ENCODE assay signal across 24 cellular contexts in the genomic region with DNA sequence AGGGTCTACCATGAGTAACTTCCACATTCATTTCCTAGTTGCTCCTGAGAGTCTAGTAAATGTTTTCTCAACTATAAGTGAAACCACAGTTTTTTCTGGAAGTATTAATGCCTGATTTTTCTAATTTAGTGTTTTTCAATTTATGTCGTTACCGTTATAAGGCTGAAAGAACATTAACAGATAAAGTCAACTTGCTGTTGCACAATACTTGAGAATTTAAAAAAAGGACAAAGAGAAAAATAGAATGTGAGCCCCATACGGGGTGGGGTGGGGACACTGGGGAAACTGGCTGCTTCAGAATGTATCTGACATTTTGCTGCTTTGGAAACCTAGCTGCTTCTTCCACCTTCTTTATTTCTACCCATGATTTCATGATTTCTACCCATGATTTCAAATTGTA. TPM values are rescaled to one million over a fixed set of nuclear protein-coding genes. Genes with fewer than 3 reads are reported as not detected.
DNase-seq lines count a peak whose midpoint lies in the region; ATAC-seq, FAIRE-seq and TF ChIP-seq lines count a peak whose summit lies in the region.
"Had no signal": no experiment of that assay in that cellular context is flagged by ENCODE, and none has a peak within 500 bp of the region (broad histone marks: within the 10 kb centered on the region; RNA-seq: fewer than 3 reads in every experiment).

No MANE protein-coding gene starts in this region.

- BruUV-seq in HepG2 (replicated peaks; lab: Mats Ljungman, UMichigan), result no TSS peak

- H3K36me3 Mint-ChIP-seq in activated CD4-positive, alpha-beta T cell treated with anti-CD3 and anti-CD28 coated beads for 36 hours (ENCODE audit: low read depth), result peaks cover 60% of the 10 kb centered on the region
- H3K36me3 Mint-ChIP-seq in activated CD4-positive, alpha-beta T cell treated with anti-CD3 and anti-CD28 coated beads, Interleukin-2, amount 10 ng/mL, durations not matched to agents 7 days and 5 days (ENCODE audit: low read depth), result peaks cover 68% of the 10 kb centered on the region
- peaks cover 47% of the 10 kb centered on the region for H3K36me3 Mint-ChIP-seq in stimulated activated memory B cell treated with anti-CD40 and anti-IgM and Interleukin-4, amounts not matched to agents 10 μg/mL and 1 μg/mL and 100 μg/mL, for 72 hours

- H3K27me3 ChIP-seq in cardiac muscle cell (no peaks in the 10 kb centered on the region), right atrium auricular region (no peaks in the 10 kb centered on the region), HepG2 (ENCODE audit: control insufficient read depth in 1 of 2, insufficient read depth in 2 of 2, low read length in 2 of 2) (no peaks in the 10 kb centered on the region), uterus (no peaks in the 10 kb centered on the region)

- H3K27me3 Mint-ChIP-seq in activated CD4-positive, alpha-beta T cell treated with anti-CD3 and anti-CD28 coated beads for 36 hours, result no peaks in the 10 kb centered on the region
- H3K27me3 Mint-ChIP-seq in activated CD4-positive, alpha-beta T cell treated with anti-CD3 and anti-CD28 coated beads, Interleukin-2, amount 10 ng/mL, durations not matched to agents 7 days and 5 days, result no peaks in the 10 kb centered on the region
- H3K27me3 Mint-ChIP-seq in stimulated activated memory B cell treated with anti-CD40 and anti-IgM and Interleukin-4, amounts not matched to agents 10 μg/mL and 1 μg/mL and 100 μg/mL, for 72 hours, result no peaks in the 10 kb centered on the region

- H3K4me3 ChIP-seq in cardiac muscle cell (no peak overlapping the region), right atrium auricular region (no peak overlapping the region), HepG2 (replicated peaks in 1 of 3; ENCODE audit: insufficient read depth in 1 of 3, low read depth in 2 of 3, low read length in 3 of 3) (no peak overlapping the region), uterus (no peak overlapping the region)
- H3K4me3 ChIP-seq: GM12878, GM23248 had no signal

- CTCF ChIA-PET in activated CD4-positive, alpha-beta T cell treated with anti-CD3 and anti-CD28 coated beads for 36 hours (lab: Charles Lee), result no interaction called here
- CTCF ChIA-PET in activated CD4-positive, alpha-beta T cell treated with anti-CD3 and anti-CD28 coated beads, Interleukin-2, amount 10 ng/mL, durations not matched to agents 7 days and 5 days (lab: Charles Lee), result interaction anchor here (0.6 kb wide), 1 partner anchor 8 kb away, joined by 3 read pairs; no protein-coding TSS in a partner anchor
- CTCF ChIA-PET in HepG2 (lab: Yijun Ruan, JAX; ENCODE audit: low intra/inter-chr PET ratio, low total read pairs), result no interaction called here

- H3K9me3 ChIP-seq in cardiac muscle cell (ENCODE audit: low read depth) (no peaks in the 10 kb centered on the region), right atrium auricular region (no peaks in the 10 kb centered on the region), HepG2 (ENCODE audit: low read length) (no peaks in the 10 kb centered on the region), uterus (no peaks in the 10 kb centered on the region)

- no peaks in the 10 kb centered on the region for H3K9me3 Mint-ChIP-seq in activated CD4-positive, alpha-beta T cell treated with anti-CD3 and anti-CD28 coated beads for 36 hours (ENCODE audit: low read depth)
- H3K9me3 Mint-ChIP-seq in activated CD4-positive, alpha-beta T cell treated with anti-CD3 and anti-CD28 coated beads, Interleukin-2, amount 10 ng/mL, durations not matched to agents 7 days and 5 days, result no peaks in the 10 kb centered on the region
- no peaks in the 10 kb centered on the region for H3K9me3 Mint-ChIP-seq in stimulated activated memory B cell treated with anti-CD40 and anti-IgM and Interleukin-4, amounts not matched to agents 10 μg/mL and 1 μg/mL and 100 μg/mL, for 72 hours
- H3K9me3 Mint-ChIP-seq: CD14-positive monocyte had no signal

- H3K36me3 ChIP-seq in cardiac muscle cell, result peaks cover 33% of the 10 kb centered on the region
- H3K36me3 ChIP-seq in right atrium auricular region, result peaks cover 71% of the 10 kb centered on the region
- peaks cover 28 to 85% of the 10 kb centered on the region in 2 experiments for H3K36me3 ChIP-seq in HepG2 (replicated peaks in 1 of 2; ENCODE audit: control insufficient read depth in 1 of 2, insufficient read depth in 2 of 2, low read length in 2 of 2)
- H3K36me3 ChIP-seq in uterus, result no peaks in the 10 kb centered on the region

- no peak for DNase-seq in activated CD4-positive, alpha-beta T cell treated with anti-CD3 and anti-CD28 coated beads for 36 hours
- DNase-seq in activated CD4-positive, alpha-beta T cell treated with anti-CD3 and anti-CD28 coated beads, Interleukin-2, amount 10 ng/mL, durations not matched to agents 7 days and 5 days, result no peak
- DNase-seq in cardiac muscle cell (ENCODE audit: low read depth in 1 of 2, low spot score in 1 of 2) (no peak), right atrium auricular region (ENCODE audit: low spot score) (no peak), HepG2 (ENCODE audit: low spot score) (no peak), uterus (no peak)
- DNase-seq in stimulated activated CD4-positive, alpha-beta T cell treated with anti-CD3 and anti-CD28 coated beads, Interleukin-1b, Interleukin-23, amount 100 ng/mL, for 48 hours, result no peak
- DNase-seq: 8988T, DMS53, EL, GM23248, HCEC 1CT, KBM-7, NCI-H1105 treated with DMSO at 0.1 percent for 48 hours, NCI-H1694, NCI-H510A, NCI-H748 treated with DMSO at 0.1 percent for 48 hours, OCI-M1, SIG-M5 had no signal

- peak overlapping the region; percentile 24 for H3K27ac ChIP-seq in cardiac muscle cell
- H3K27ac ChIP-seq in right atrium auricular region, result no peak overlapping the region
- H3K27ac ChIP-seq in HepG2 (ENCODE audit: extremely low read length, insufficient read depth, low read length), result no peak overlapping the region
- H3K27ac ChIP-seq in uterus, result no peak overlapping the region
- H3K27ac ChIP-seq: GM23248, RWPE1 had no signal

- peaks cover 10% of the 10 kb centered on the region for H3K4me1 Mint-ChIP-seq in activated CD4-positive, alpha-beta T cell treated with anti-CD3 and anti-CD28 coated beads for 36 hours
- H3K4me1 Mint-ChIP-seq in activated CD4-positive, alpha-beta T cell treated with anti-CD3 and anti-CD28 coated beads, Interleukin-2, amount 10 ng/mL, durations not matched to agents 7 days and 5 days, result peaks cover 7% of the 10 kb centered on the region
- H3K4me1 Mint-ChIP-seq in stimulated activated memory B cell treated with anti-CD40 and anti-IgM and Interleukin-4, amounts not matched to agents 10 μg/mL and 1 μg/mL and 100 μg/mL, for 72 hours, result no peaks in the 10 kb centered on the region

- intact Hi-C loops in activated CD4-positive, alpha-beta T cell treated with anti-CD3 and anti-CD28 coated beads for 36 hours (cut with DNase I, micrococcal nuclease), result loop anchor here in 1 of 2 experiments (10.0 kb wide), 1 partner anchor 106 kb away; a partner anchor contains a TSS
- intact Hi-C loops in HepG2 (cut with micrococcal nuclease; ENCODE audit: unreplicated experiment) (no loop called here), uterus (cut with DNase I; ENCODE audit: low total_unique reads) (no loop called here)

- H4K20me1 ChIP-seq in HepG2 (ENCODE audit: insufficient read depth, low read length), result no peaks in the 10 kb centered on the region

- in situ Hi-C loops in HepG2 (cut with HindIII; ENCODE audit: extremely low pct_ligation_motif_present, low pct_unique_long_range_greater_than_20kb), result no loop called here

- POLR2A ChIA-PET in activated CD4-positive, alpha-beta T cell treated with anti-CD3 and anti-CD28 coated beads for 36 hours (lab: Charles Lee), result no interaction called here
- POLR2A ChIA-PET in activated CD4-positive, alpha-beta T cell treated with anti-CD3 and anti-CD28 coated beads, Interleukin-2, amount 10 ng/mL, durations not matched to agents 7 days and 5 days (lab: Charles Lee), result no interaction called here
- POLR2A ChIA-PET in HepG2 (lab: Yijun Ruan, JAX), result no interaction called here

- no peak for TF ChIP-seq RAD21 in HepG2 (CRISPR knock-in tag; IDR thresholded peaks at IDR 0.05)

- no peak for TF ChIP-seq POLR2A in HepG2 (IDR thresholded peaks at IDR 0.05; ENCODE audit: insufficient read depth in 1 of 2, low read depth in 2 of 2, low read length in 2 of 2)
- TF ChIP-seq POLR2A in uterus (IDR thresholded peaks at IDR 0.05), result no peak

- peaks cover 6% of the 10 kb centered on the region for H3K79me2 ChIP-seq in HepG2 (ENCODE audit: insufficient read depth, low read length)

- H3K4me1 ChIP-seq in cardiac muscle cell (ENCODE audit: low read depth), result no peaks in the 10 kb centered on the region
- peaks cover 0 to 5% of the 10 kb centered on the region in 2 donors for H3K4me1 ChIP-seq in right atrium auricular region
- H3K4me1 ChIP-seq in HepG2 (ENCODE audit: insufficient read depth, low read length), result no peaks in the 10 kb centered on the region
- H3K4me1 ChIP-seq in uterus, result no peaks in the 10 kb centered on the region

- 93% methylated on average over 3 of the region's 3 CpGs for WGBS in HepG2 (ENCODE audit: low lambda C conversion rate)

- H3K27ac Mint-ChIP-seq in activated CD4-positive, alpha-beta T cell treated with anti-CD3 and anti-CD28 coated beads for 36 hours, result peak overlapping the region; percentile 2
- no peak overlapping the region for H3K27ac Mint-ChIP-seq in activated CD4-positive, alpha-beta T cell treated with anti-CD3 and anti-CD28 coated beads, Interleukin-2, amount 10 ng/mL, durations not matched to agents 7 days and 5 days
- H3K27ac Mint-ChIP-seq in stimulated activated memory B cell treated with anti-CD40 and anti-IgM and Interleukin-4, amounts not matched to agents 10 μg/mL and 1 μg/mL and 100 μg/mL, for 72 hours, result peak overlapping the region; percentile 40

- no peak for FAIRE-seq in HepG2 (lab: Jason Lieb, UNC)
- FAIRE-seq: GM12878, HTR-8/SVneo had no signal

- no peak overlapping the region for H3K4me3 Mint-ChIP-seq in activated CD4-positive, alpha-beta T cell treated with anti-CD3 and anti-CD28 coated beads for 36 hours
- no peak overlapping the region for H3K4me3 Mint-ChIP-seq in activated CD4-positive, alpha-beta T cell treated with anti-CD3 and anti-CD28 coated beads, Interleukin-2, amount 10 ng/mL, durations not matched to agents 7 days and 5 days
- H3K4me3 Mint-ChIP-seq in stimulated activated memory B cell treated with anti-CD40 and anti-IgM and Interleukin-4, amounts not matched to agents 10 μg/mL and 1 μg/mL and 100 μg/mL, for 72 hours, result no peak overlapping the region
- H3K4me3 Mint-ChIP-seq: CD14-positive monocyte had no signal

- H2AFZ ChIP-seq in HepG2 (ENCODE audit: low read length), result no peak overlapping the region
- H2AFZ ChIP-seq: GM23248 had no signal

- no peak overlapping the region for H3K9ac ChIP-seq in HepG2 (ENCODE audit: insufficient read depth, low read depth, low read length)
- H3K9ac ChIP-seq: GM23248 had no signal

- ATAC-seq in activated CD4-positive, alpha-beta T cell treated with anti-CD3 and anti-CD28 coated beads for 36 hours, result no peak
- no peak for ATAC-seq in HepG2
- no peak for ATAC-seq in stimulated activated memory B cell treated with anti-CD40 and anti-IgM and Interleukin-4, amounts not matched to agents 10 μg/mL and 1 μg/mL and 100 μg/mL, for 72 hours
- ATAC-seq: GM12878 had no signal

- no peak for TF ChIP-seq CTCF in cardiac muscle cell (IDR thresholded peaks at IDR 0.05; ENCODE audit: low read depth, low read length)
- TF ChIP-seq CTCF in right atrium auricular region (IDR thresholded peaks at IDR 0.05), result no peak
- no peak for TF ChIP-seq CTCF in HepG2 (CRISPR knock-in tag; IDR thresholded peaks at IDR 0.05)
- no peak for TF ChIP-seq CTCF in uterus (IDR thresholded peaks at IDR 0.05)

- H3K4me2 ChIP-seq in HepG2 (ENCODE audit: low read depth, low read length), result no peak overlapping the region

- no peak for TF ChIP-seq EP300 in HepG2 (IDR thresholded peaks at IDR 0.05; ENCODE audit: low read depth in 2 of 2, low read length in 2 of 2)
- TF ChIP-seq EP300 in HepG2 (CRISPR knock-in tag; IDR thresholded peaks at IDR 0.05; ENCODE audit: borderline replicate concordance), result no peak

RNA-seq across cellular contexts. Expression of a gene that starts 26.2 kb away (rescaled TPM):
- total RNA-seq in activated CD4-positive, alpha-beta T cell treated with anti-CD3 and anti-CD28 coated beads for 36 hours, result 100 to 1,000 TPM in 1 of 2 experiments, 10 to 100 TPM in 1; 57.9 to 106 TPM
- 10 to 100 TPM; 65.1 to 80.7 TPM for total RNA-seq in activated CD4-positive, alpha-beta T cell treated with anti-CD3 and anti-CD28 coated beads, Interleukin-2, amount 10 ng/mL, durations not matched to agents 7 days and 5 days
- total RNA-seq in cardiac muscle cell (51.4 and 52.7 TPM in 2 replicates), right atrium auricular region (10 to 100 TPM; 37.0 to 40.4 TPM), HepG2 (2016; rRNA removed; fragmentation: Illumina TruSeq; extraction: Trizol) (100 and 114 TPM in 2 replicates), uterus (10 to 100 TPM; 19.7 to 31.2 (median 21.6) TPM)
- polyA plus RNA-seq in cardiac muscle cell (74.2 and 78.0 TPM in 2 replicates), HepG2 (2011; rRNA removed) (202 and 209 TPM in 2 replicates)
- 34.2 and 39.4 TPM in 2 replicates for total RNA-seq in HepG2 (2016; cell fraction: cytosol; rRNA removed; fragmentation: Illumina TruSeq; extraction: Trizol; ENCODE audit: low read depth)
- total RNA-seq in HepG2 (2016; cell fraction: insoluble cytoplasmic fraction; rRNA removed; fragmentation: Illumina TruSeq; extraction: Trizol), result 93.7 and 119 TPM in 2 replicates
- 65.8 and 70.3 TPM in 2 replicates for total RNA-seq in HepG2 (2016; cell fraction: membrane; rRNA removed; fragmentation: Illumina TruSeq; extraction: Trizol)
- 79.5 and 91.1 TPM in 2 replicates for total RNA-seq in HepG2 (2016; cell fraction: nucleus; rRNA removed; fragmentation: Illumina TruSeq; extraction: Trizol)
- 91.7 and 128 TPM in 2 replicates for polyA plus RNA-seq in HepG2 (2011; cell fraction: cytosol; rRNA removed)
- polyA plus RNA-seq in HepG2 (2011; cell fraction: nucleus; rRNA removed), result 359 and 415 TPM in 2 replicates
- polyA plus RNA-seq in HepG2 (2012), result 100 and 126 TPM in 2 replicates
- polyA plus RNA-seq in HepG2 (2016; cell fraction: cytosol; fragmentation: Illumina TruSeq; extraction: Trizol; ENCODE audit: low read depth), result 35.1 and 35.8 TPM in 2 replicates
- 160 and 184 TPM in 2 replicates for polyA plus RNA-seq in HepG2 (2016; cell fraction: insoluble cytoplasmic fraction; fragmentation: Illumina TruSeq; extraction: Trizol; ENCODE audit: low read depth)
- 62.2 and 66.8 TPM in 2 replicates for polyA plus RNA-seq in HepG2 (2016; cell fraction: membrane; fragmentation: Illumina TruSeq; extraction: Trizol; ENCODE audit: low read depth)
- 277 TPM in 2 replicates for polyA plus RNA-seq in HepG2 (2016; cell fraction: nucleus; fragmentation: Illumina TruSeq; extraction: Trizol; ENCODE audit: insufficient read depth, low read depth)
- polyA minus RNA-seq in HepG2 (2011; rRNA and poly(A)+ RNA removed; ENCODE audit: low replicate concordance), result 74.3 and 87.7 TPM in 2 replicates
- 102 and 132 TPM in 2 replicates for polyA minus RNA-seq in HepG2 (2011; cell fraction: cytosol; rRNA and poly(A)+ RNA removed)
- polyA minus RNA-seq in HepG2 (2011; cell fraction: nucleus; rRNA and poly(A)+ RNA removed), result 80.2 and 123 TPM in 2 replicates

RNA-seq across cellular contexts. Expression of a gene that starts 29.6 kb away (rescaled TPM):
- 10 to 100 TPM; 23.4 to 29.5 TPM for total RNA-seq in activated CD4-positive, alpha-beta T cell treated with anti-CD3 and anti-CD28 coated beads for 36 hours
- 10 to 100 TPM; 66.3 to 74.2 TPM for total RNA-seq in activated CD4-positive, alpha-beta T cell treated with anti-CD3 and anti-CD28 coated beads, Interleukin-2, amount 10 ng/mL, durations not matched to agents 7 days and 5 days
- 34.4 and 69.9 TPM in 2 replicates for total RNA-seq in cardiac muscle cell
- 44.4 and 82.9 TPM in 2 replicates for polyA plus RNA-seq in cardiac muscle cell
- total RNA-seq in right atrium auricular region, result 10 to 100 TPM; 21.0 to 30.8 TPM
- 45.7 and 109 TPM in 2 replicates for total RNA-seq in HepG2 (2016; rRNA removed; fragmentation: Illumina TruSeq; extraction: Trizol)
- total RNA-seq in HepG2 (2016; cell fraction: cytosol; rRNA removed; fragmentation: Illumina TruSeq; extraction: Trizol; ENCODE audit: low read depth), result 31.6 and 37.7 TPM in 2 replicates
- 40.9 and 111 TPM in 2 replicates for total RNA-seq in HepG2 (2016; cell fraction: insoluble cytoplasmic fraction; rRNA removed; fragmentation: Illumina TruSeq; extraction: Trizol)
- 40.3 and 50.9 TPM in 2 replicates for total RNA-seq in HepG2 (2016; cell fraction: membrane; rRNA removed; fragmentation: Illumina TruSeq; extraction: Trizol)
- total RNA-seq in HepG2 (2016; cell fraction: nucleus; rRNA removed; fragmentation: Illumina TruSeq; extraction: Trizol), result 138 and 175 TPM in 2 replicates
- 87.2 and 87.6 TPM in 2 replicates for polyA plus RNA-seq in HepG2 (2011; rRNA removed)
- 33.2 and 46.3 TPM in 2 replicates for polyA plus RNA-seq in HepG2 (2011; cell fraction: cytosol; rRNA removed)
- polyA plus RNA-seq in HepG2 (2011; cell fraction: nucleus; rRNA removed), result 67.6 and 82.1 TPM in 2 replicates
- polyA plus RNA-seq in HepG2 (2012), result 91.6 and 103 TPM in 2 replicates
- polyA plus RNA-seq in HepG2 (2016; cell fraction: cytosol; fragmentation: Illumina TruSeq; extraction: Trizol; ENCODE audit: low read depth), result 12.2 and 15.7 TPM in 2 replicates
- polyA plus RNA-seq in HepG2 (2016; cell fraction: insoluble cytoplasmic fraction; fragmentation: Illumina TruSeq; extraction: Trizol; ENCODE audit: low read depth), result 37.5 and 38.4 TPM in 2 replicates
- polyA plus RNA-seq in HepG2 (2016; cell fraction: membrane; fragmentation: Illumina TruSeq; extraction: Trizol; ENCODE audit: low read depth), result 22.7 and 27.3 TPM in 2 replicates
- 273 and 274 TPM in 2 replicates for polyA plus RNA-seq in HepG2 (2016; cell fraction: nucleus; fragmentation: Illumina TruSeq; extraction: Trizol; ENCODE audit: insufficient read depth, low read depth)
- polyA minus RNA-seq in HepG2 (2011; rRNA and poly(A)+ RNA removed; ENCODE audit: low replicate concordance), result 41.3 and 47.7 TPM in 2 replicates
- 41.9 and 57.0 TPM in 2 replicates for polyA minus RNA-seq in HepG2 (2011; cell fraction: cytosol; rRNA and poly(A)+ RNA removed)
- 147 and 171 TPM in 2 replicates for polyA minus RNA-seq in HepG2 (2011; cell fraction: nucleus; rRNA and poly(A)+ RNA removed)
- 100 to 1,000 TPM in 2 of 4 donors, 10 to 100 TPM in 2; 17.4 to 105 (median 82.0) TPM for total RNA-seq in uterus
